Comparison of ENCODE assay signal across 10 cellular contexts in the genomic region with DNA sequence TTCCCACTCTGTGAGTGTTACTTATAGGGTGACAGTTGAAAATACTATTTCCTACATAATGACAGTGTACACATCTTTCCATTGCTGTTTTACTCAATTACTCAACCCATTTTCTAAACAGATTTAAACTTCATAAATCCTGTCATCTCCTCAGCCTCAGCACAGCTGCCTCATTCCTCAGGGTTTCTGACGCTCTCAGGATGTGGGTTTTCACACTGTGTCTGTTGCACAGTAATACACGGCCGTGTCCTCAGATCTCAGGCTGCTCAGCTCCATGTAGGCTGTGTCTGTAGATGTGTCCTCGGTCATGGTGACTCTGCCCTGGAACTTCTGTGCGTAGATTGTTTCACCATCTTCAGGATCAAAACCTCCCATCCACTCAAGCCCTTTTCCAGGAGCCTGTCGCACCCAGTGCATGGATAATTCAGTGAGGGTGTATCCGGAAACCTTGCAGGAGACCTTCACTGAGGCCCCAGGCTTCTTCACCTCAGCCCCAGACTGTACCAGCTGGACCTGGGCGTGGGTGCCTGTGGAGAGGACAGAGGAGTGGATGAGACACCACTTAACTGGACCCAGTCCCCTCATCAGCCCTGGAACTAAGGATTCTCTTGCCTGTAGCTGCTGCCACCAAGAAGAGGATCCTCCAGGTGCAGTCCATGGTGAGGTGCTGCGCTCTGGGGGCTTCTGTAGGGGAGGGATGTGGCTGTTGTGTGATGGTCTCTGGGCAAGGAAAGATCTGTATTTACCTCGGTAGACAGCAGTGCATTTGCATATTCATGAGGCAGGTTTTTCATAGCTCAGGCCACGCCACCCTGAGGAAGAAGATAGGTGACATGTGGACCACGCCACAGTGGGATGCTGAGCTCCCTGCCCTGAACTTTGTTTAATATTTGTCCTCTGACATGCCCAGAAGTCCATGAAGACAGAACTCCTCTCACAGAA.
DNase-seq lines count a peak whose midpoint lies in the region; ATAC-seq and TF ChIP-seq lines count a peak whose summit lies in the region.
"Had no signal": no experiment of that assay in that cellular context is flagged by ENCODE, and none has a peak within 500 bp of the region (broad histone marks: within the 10 kb centered on the region; RNA-seq: fewer than 3 reads in every experiment).

No MANE protein-coding gene starts in this region.

- no peak overlapping the region for H3K4me3 Mint-ChIP-seq in activated naive CD8-positive, alpha-beta T cell treated with anti-CD3 and anti-CD28 coated beads, Interleukin-2, amount 10 ng/mL, durations not matched to agents 7 days and 5 days

- H3K27ac Mint-ChIP-seq in activated naive CD8-positive, alpha-beta T cell treated with anti-CD3 and anti-CD28 coated beads, Interleukin-2, amount 10 ng/mL, durations not matched to agents 7 days and 5 days = peak overlapping the region; percentile 40

- TF ChIP-seq CTCF in OCI-LY7 (conservative IDR thresholded peaks at IDR 0.05; ENCODE audit: low read length) = no peak

- H3K4me2 ChIP-seq in OCI-LY7 (ENCODE audit: low read length) = peak overlapping the region; percentile 29; the same call in 1 of the 2 replicates

- peaks cover 14% of the 10 kb centered on the region for H3K4me1 Mint-ChIP-seq in activated naive CD8-positive, alpha-beta T cell treated with anti-CD3 and anti-CD28 coated beads, Interleukin-2, amount 10 ng/mL, durations not matched to agents 7 days and 5 days

- no peaks in the 10 kb centered on the region for H3K9me3 Mint-ChIP-seq in activated naive CD8-positive, alpha-beta T cell treated with anti-CD3 and anti-CD28 coated beads, Interleukin-2, amount 10 ng/mL, durations not matched to agents 7 days and 5 days

- CTCF ChIA-PET in OCI-LY7 (lab: Charles Lee; ENCODE audit: unreplicated experiment) = no interaction called here

- no peaks in the 10 kb centered on the region for H3K9me2 ChIP-seq in OCI-LY7 (ENCODE audit: insufficient read depth, low read length)

- ATAC-seq in activated naive CD8-positive, alpha-beta T cell treated with anti-CD3 and anti-CD28 coated beads, Interleukin-2, amount 10 ng/mL, durations not matched to agents 7 days and 5 days (ENCODE audit: low read depth) = peak; percentile 69

- H3K9me3 ChIP-seq in OCI-LY7 (ENCODE audit: low read length) = no peaks in the 10 kb centered on the region

- no peak overlapping the region for H3K4me3 ChIP-seq in OCI-LY7 (ENCODE audit: low read depth, low read length, poor library complexity, severe bottlenecking)
- H3K4me3 ChIP-seq: GM23248 had no signal

- H3K36me3 ChIP-seq in OCI-LY7 (ENCODE audit: insufficient read depth, low read length) = no peaks in the 10 kb centered on the region

- H3K27ac ChIP-seq in OCI-LY7 (ENCODE audit: low read depth, low read length, poor library complexity, severe bottlenecking) (no peak overlapping the region), caudate nucleus (ENCODE audit: low read depth, low read length) (no peak overlapping the region)
- H3K27ac ChIP-seq: GM23248 had no signal

- peaks cover 54% of the 10 kb centered on the region for H3K27me3 Mint-ChIP-seq in activated naive CD8-positive, alpha-beta T cell treated with anti-CD3 and anti-CD28 coated beads, Interleukin-2, amount 10 ng/mL, durations not matched to agents 7 days and 5 days

- peaks cover 18% of the 10 kb centered on the region for H3K4me1 ChIP-seq in OCI-LY7 (ENCODE audit: insufficient read depth, low read length, poor library complexity, severe bottlenecking)

- POLR2A ChIA-PET in OCI-LY7 (lab: Charles Lee) = no interaction called here
- POLR2A ChIA-PET in activated naive CD8-positive, alpha-beta T cell treated with anti-CD3 and anti-CD28 coated beads, Interleukin-2, amount 10 ng/mL, durations not matched to agents 7 days and 5 days (lab: Charles Lee) = no interaction called here

- H3K79me2 ChIP-seq in OCI-LY7 (ENCODE audit: insufficient read depth, low read depth, low read length) = no peaks in the 10 kb centered on the region

- H3K36me3 Mint-ChIP-seq in activated naive CD8-positive, alpha-beta T cell treated with anti-CD3 and anti-CD28 coated beads, Interleukin-2, amount 10 ng/mL, durations not matched to agents 7 days and 5 days = no peaks in the 10 kb centered on the region

- no peaks in the 10 kb centered on the region for H4K20me1 ChIP-seq in OCI-LY7 (ENCODE audit: insufficient read depth, low read length)

- BruUV-seq in OCI-LY7 (replicated peaks; lab: Mats Ljungman, UMichigan) = no TSS peak

- peak in 4 of 6 experiments; percentile 15 to 74 (median 68) for DNase-seq in stimulated activated naive CD4-positive, alpha-beta T cell (lab: John Stamatoyannopoulos, UW)
- DNase-seq in stimulated activated naive CD4-positive, alpha-beta T cell treated with Interleukin-2 at 50 U/mL for 16 hours (lab: John Stamatoyannopoulos, UW) = no peak
- DNase-seq in OCI-LY7 (ENCODE audit: low spot score) = no peak
- peak; percentile 32 for DNase-seq in activated naive CD8-positive, alpha-beta T cell treated with anti-CD3 and anti-CD28 coated beads, Interleukin-2, amount 10 ng/mL, durations not matched to agents 7 days and 5 days
- DNase-seq in NOMO-1 (lab: John Stamatoyannopoulos, UW; ENCODE audit: unreplicated experiment in 2 of 2) = no peak
- DNase-seq in caudate nucleus (lab: John Stamatoyannopoulos, UW) = no peak
- no peak for DNase-seq in GM03348 (ENCODE audit: low spot score)
- DNase-seq: dermis blood vessel endothelial cell, GM23248, NCI-H345 had no signal

- H2AFZ ChIP-seq in OCI-LY7 (ENCODE audit: low read length) = no peak overlapping the region
- H2AFZ ChIP-seq: GM23248 had no signal

- intact Hi-C loops in OCI-LY7 (cut with micrococcal nuclease; ENCODE audit: unreplicated experiment) = no loop called here

Comparison
In these comparisons a context has a peak if more than half of its experiments do, and no peak if none do; other contexts are left out.
1. DNase-seq: peak in stimulated activated naive CD4-positive, alpha-beta T cell (4 of 6) and activated naive CD8-positive, alpha-beta T cell treated with anti-CD3 and anti-CD28 coated beads, Interleukin-2, amount 10 ng/mL, durations not matched to agents 7 days and 5 days (single experiment); none in stimulated activated naive CD4-positive, alpha-beta T cell treated with Interleukin-2 at 50 U/mL for 16 hours (single experiment), OCI-LY7 (single experiment), NOMO-1 (0 of 2), caudate nucleus (0 of 61) and GM03348 (single experiment).